Comparison of ENCODE assay signal across 1 cellular context in the genomic region with DNA sequence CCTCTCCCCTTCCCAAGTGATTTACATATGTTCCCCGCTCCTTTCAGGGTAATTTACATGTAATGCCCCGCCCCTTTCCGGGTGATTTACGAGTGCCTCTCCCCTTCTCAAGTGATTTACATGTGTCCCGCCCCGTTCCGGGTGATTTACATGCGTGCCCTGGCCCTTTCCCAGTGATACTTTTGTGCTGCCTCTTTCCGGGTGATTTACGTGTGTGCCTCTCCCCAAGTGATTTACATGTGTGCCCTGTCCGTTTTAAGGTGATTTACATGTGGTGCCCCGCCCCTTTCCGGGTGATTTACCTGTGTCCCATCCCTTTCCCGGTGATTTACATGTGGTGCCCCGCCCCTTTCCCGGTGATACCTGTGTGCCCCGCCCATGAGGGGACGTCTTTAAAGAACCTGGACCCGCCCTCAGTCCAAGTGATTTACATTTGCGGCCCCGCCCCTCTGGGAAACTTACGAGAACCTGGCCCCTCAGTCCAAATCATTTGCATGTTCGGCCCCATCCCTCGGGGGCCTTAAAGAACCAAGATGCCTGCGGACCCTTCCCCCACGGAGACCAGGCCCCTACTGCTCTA.
TF ChIP-seq lines count a peak whose summit lies in the region.

No MANE protein-coding gene starts in this region.

TF ChIP-seq in HepG2, 621 proteins besides CTCF, POLR2A, EP300 and RAD21 (continued from another document):
- no peak for TF ChIP-seq HOXD1 (CRISPR knock-in tag; IDR thresholded peaks at IDR 0.05)
- TF ChIP-seq, protein P1, sequence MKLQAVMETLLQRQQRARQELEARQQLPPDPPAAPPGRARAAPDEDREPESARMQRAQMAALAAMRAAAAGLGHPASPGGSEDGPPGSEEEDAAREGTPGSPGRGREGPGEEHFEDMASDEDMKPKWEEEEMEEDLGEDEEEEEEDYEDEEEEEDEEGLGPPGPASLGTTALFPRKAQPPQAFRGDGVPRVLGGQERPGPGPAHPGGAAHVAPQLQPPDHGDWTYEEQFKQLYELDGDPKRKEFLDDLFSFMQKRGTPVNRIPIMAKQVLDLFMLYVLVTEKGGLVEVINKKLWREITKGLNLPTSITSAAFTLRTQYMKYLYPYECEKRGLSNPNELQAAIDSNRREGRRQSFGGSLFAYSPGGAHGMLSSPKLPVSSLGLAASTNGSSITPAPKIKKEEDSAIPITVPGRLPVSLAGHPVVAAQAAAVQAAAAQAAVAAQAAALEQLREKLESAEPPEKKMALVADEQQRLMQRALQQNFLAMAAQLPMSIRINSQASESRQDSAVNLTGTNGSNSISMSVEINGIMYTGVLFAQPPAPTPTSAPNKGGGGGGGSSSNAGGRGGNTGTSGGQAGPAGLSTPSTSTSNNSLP (IDR thresholded peaks at IDR 0.05; ENCODE audit: low read depth, low read length) = peak; percentile 0; the same call in 1 of the 2 replicates
- TF ChIP-seq, protein P2, sequence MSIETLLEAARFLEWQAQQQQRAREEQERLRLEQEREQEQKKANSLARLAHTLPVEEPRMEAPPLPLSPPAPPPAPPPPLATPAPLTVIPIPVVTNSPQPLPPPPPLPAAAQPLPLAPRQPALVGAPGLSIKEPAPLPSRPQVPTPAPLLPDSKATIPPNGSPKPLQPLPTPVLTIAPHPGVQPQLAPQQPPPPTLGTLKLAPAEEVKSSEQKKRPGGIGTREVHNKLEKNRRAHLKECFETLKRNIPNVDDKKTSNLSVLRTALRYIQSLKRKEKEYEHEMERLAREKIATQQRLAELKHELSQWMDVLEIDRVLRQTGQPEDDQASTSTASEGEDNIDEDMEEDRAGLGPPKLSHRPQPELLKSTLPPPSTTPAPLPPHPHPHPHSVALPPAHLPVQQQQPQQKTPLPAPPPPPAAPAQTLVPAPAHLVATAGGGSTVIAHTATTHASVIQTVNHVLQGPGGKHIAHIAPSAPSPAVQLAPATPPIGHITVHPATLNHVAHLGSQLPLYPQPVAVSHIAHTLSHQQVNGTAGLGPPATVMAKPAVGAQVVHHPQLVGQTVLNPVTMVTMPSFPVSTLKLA (IDR thresholded peaks at IDR 0.05) = peak; percentile 87
- TF ChIP-seq ZNF263 (CRISPR knock-in tag; IDR thresholded peaks at IDR 0.05) = no peak
- no peak for TF ChIP-seq ZNF562 (CRISPR knock-in tag; IDR thresholded peaks at IDR 0.05; ENCODE audit: borderline replicate concordance)
- TF ChIP-seq, protein P3, sequence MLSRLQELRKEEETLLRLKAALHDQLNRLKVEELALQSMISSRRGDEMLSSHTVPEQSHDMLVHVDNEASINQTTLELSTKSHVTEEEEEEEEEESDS (CRISPR knock-in tag; IDR thresholded peaks at IDR 0.05; ENCODE audit: borderline replicate concordance) = 0 out of 2 replicates have a peak, but pooled peaks have one; percentile 10
- no peak for TF ChIP-seq ZNF839 (CRISPR knock-in tag; IDR thresholded peaks at IDR 0.05; ENCODE audit: borderline replicate concordance)
- TF ChIP-seq, protein P4, sequence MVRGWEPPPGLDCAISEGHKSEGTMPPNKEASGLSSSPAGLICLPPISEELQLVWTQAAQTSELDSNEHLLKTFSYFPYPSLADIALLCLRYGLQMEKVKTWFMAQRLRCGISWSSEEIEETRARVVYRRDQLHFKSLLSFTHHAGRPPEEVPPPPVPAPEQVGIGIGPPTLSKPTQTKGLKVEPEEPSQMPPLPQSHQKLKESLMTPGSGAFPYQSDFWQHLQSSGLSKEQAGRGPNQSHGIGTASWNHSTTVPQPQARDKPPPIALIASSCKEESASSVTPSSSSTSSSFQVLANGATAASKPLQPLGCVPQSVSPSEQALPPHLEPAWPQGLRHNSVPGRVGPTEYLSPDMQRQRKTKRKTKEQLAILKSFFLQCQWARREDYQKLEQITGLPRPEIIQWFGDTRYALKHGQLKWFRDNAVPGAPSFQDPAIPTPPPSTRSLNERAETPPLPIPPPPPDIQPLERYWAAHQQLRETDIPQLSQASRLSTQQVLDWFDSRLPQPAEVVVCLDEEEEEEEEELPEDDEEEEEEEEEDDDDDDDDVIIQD (CRISPR knock-in tag; IDR thresholded peaks at IDR 0.05; ENCODE audit: low read depth) = no peak
- TF ChIP-seq MTF2 (CRISPR knock-in tag; IDR thresholded peaks at IDR 0.05; ENCODE audit: borderline replicate concordance) = 0 out of 2 replicates have a peak, but pooled peaks have one; percentile 37
- no peak; the same call in 1 of the 2 replicates for TF ChIP-seq NR2F2 (IDR thresholded peaks at IDR 0.05; ENCODE audit: borderline replicate concordance, low read depth)
- 0 out of 2 replicates have a peak, but pooled peaks have one; percentile 19 for TF ChIP-seq ZNF136 (CRISPR knock-in tag; IDR thresholded peaks at IDR 0.05; ENCODE audit: low read depth)
TF ChIP-seq in HepG2: peak in this region for 20.
